1 cellular context compared by ENCODE assay signal in the genomic region with DNA sequence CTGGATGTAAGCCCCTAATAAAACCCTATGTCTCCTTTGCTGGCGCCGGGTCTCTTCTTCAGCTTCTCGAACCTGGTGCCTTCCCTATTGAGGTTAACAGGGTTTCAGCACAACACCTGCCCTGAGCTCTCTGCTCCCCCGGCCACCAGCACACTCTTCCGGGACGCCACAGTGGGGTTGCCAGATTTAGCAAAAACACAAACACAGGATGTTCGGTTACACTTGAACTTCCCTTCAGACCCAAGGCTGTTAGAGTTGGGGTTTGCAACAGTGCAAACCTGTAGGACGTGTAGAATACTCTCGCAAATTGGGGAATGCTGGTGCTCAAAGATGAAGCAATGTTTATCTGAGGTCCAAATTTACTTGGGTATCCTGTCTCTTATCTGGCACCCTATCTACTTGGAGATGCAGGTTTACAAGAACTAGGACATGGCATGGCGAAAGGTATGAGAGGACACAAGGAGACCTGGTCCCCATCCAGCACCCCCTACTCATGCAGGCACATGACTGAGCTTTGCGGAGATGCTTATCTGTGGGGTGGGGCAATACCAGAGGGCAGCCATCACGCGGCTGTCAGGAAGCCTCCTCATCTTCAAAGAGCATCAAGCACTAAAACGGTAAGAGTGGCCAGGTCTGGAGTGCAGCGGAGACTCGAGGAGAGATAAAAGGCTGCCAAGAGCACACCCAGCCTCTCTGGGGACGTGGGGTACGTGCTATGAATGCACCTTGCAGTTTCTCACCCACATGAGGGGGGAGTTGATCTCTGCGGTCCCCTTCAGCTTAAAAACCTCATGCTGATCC.
TF ChIP-seq lines count a peak whose summit lies in the region.

No MANE protein-coding gene starts in this region.

TF ChIP-seq in GM12878, 131 proteins besides CTCF, POLR2A, EP300 and RAD21:
- TF ChIP-seq MTA2 (IDR thresholded peaks at IDR 0.05; ENCODE audit: low read depth) (0 out of 2 replicates have a peak, but pooled peaks have one; percentile 10), ZNF217 (IDR thresholded peaks at IDR 0.05) (no peak), NBN (IDR thresholded peaks at IDR 0.05) (no peak), BHLHE40 (IDR thresholded peaks at IDR 0.05; ENCODE audit: borderline replicate concordance in 1 of 2, low read depth in 2 of 2, low read length in 1 of 2) (peak; percentile 52 to 62; a peak in 2 of 4 replicates), TCF3 (IDR thresholded peaks at IDR 0.05; ENCODE audit: borderline replicate concordance, insufficient read depth, low read depth, low read length) (peak; percentile 43; the same call in 1 of the 2 replicates), PAX5 (IDR thresholded peaks at IDR 0.05; ENCODE audit: borderline replicate concordance, low read depth, low read length) (peak; percentile 30; the same call in 1 of the 2 replicates), TCF12 (IDR thresholded peaks at IDR 0.05; ENCODE audit: low read depth, low read length) (peak; percentile 30; the same call in 1 of the 2 replicates), MXI1 (IDR thresholded peaks at IDR 0.05; ENCODE audit: low read depth, low read length) (peak; percentile 27; the same call in 1 of the 2 replicates), MEF2B (IDR thresholded peaks at IDR 0.05; ENCODE audit: partially characterized antibody, poor library complexity, severe bottlenecking) (peak; percentile 54), SPI1 (IDR thresholded peaks at IDR 0.05; ENCODE audit: borderline replicate concordance, insufficient read depth, low read depth, low read length) (peak; percentile 15; the same call in 1 of the 2 replicates), RUNX3 (IDR thresholded peaks at IDR 0.05; ENCODE audit: low read length) (peak; percentile 56; the same call in 1 of the 2 replicates), RAD51 (IDR thresholded peaks at IDR 0.05) (no peak), ATF7 (IDR thresholded peaks at IDR 0.05; ENCODE audit: low read depth) (0 out of 2 replicates have a peak, but pooled peaks have one; percentile 5)
- TF ChIP-seq, protein P1, sequence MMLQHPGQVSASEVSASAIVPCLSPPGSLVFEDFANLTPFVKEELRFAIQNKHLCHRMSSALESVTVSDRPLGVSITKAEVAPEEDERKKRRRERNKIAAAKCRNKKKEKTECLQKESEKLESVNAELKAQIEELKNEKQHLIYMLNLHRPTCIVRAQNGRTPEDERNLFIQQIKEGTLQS (IDR thresholded peaks at IDR 0.05; ENCODE audit: borderline replicate concordance, extremely low read depth, low read depth, low read length), result no peak
- TF ChIP-seq, protein P2, sequence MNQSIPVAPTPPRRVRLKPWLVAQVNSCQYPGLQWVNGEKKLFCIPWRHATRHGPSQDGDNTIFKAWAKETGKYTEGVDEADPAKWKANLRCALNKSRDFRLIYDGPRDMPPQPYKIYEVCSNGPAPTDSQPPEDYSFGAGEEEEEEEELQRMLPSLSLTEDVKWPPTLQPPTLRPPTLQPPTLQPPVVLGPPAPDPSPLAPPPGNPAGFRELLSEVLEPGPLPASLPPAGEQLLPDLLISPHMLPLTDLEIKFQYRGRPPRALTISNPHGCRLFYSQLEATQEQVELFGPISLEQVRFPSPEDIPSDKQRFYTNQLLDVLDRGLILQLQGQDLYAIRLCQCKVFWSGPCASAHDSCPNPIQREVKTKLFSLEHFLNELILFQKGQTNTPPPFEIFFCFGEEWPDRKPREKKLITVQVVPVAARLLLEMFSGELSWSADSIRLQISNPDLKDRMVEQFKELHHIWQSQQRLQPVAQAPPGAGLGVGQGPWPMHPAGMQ (IDR thresholded peaks at IDR 0.05; ENCODE audit: borderline replicate concordance), result no peak
- TF ChIP-seq, protein P3, sequence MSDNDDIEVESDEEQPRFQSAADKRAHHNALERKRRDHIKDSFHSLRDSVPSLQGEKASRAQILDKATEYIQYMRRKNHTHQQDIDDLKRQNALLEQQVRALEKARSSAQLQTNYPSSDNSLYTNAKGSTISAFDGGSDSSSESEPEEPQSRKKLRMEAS (IDR thresholded peaks at IDR 0.05; ENCODE audit: low read depth, low read length), result 0 out of 2 replicates have a peak, but pooled peaks have one; percentile 14
- TF ChIP-seq, protein P4, sequence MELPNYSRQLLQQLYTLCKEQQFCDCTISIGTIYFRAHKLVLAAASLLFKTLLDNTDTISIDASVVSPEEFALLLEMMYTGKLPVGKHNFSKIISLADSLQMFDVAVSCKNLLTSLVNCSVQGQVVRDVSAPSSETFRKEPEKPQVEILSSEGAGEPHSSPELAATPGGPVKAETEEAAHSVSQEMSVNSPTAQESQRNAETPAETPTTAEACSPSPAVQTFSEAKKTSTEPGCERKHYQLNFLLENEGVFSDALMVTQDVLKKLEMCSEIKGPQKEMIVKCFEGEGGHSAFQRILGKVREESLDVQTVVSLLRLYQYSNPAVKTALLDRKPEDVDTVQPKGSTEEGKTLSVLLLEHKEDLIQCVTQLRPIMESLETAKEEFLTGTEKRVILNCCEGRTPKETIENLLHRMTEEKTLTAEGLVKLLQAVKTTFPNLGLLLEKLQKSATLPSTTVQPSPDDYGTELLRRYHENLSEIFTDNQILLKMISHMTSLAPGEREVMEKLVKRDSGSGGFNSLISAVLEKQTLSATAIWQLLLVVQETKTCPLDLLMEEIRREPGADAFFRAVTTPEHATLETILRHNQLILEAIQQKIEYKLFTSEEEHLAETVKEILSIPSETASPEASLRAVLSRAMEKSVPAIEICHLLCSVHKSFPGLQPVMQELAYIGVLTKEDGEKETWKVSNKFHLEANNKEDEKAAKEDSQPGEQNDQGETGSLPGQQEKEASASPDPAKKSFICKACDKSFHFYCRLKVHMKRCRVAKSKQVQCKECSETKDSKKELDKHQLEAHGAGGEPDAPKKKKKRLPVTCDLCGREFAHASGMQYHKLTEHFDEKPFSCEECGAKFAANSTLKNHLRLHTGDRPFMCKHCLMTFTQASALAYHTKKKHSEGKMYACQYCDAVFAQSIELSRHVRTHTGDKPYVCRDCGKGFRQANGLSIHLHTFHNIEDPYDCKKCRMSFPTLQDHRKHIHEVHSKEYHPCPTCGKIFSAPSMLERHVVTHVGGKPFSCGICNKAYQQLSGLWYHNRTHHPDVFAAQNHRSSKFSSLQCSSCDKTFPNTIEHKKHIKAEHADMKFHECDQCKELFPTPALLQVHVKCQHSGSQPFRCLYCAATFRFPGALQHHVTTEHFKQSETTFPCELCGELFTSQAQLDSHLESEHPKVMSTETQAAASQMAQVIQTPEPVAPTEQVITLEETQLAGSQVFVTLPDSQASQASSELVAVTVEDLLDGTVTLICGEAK (IDR thresholded peaks at IDR 0.05; ENCODE audit: borderline replicate concordance), result no peak
TF ChIP-seq in GM12878: peak in this region for 11.
